Comparison of ENCODE assay signal across 1 cellular context in the genomic region with DNA sequence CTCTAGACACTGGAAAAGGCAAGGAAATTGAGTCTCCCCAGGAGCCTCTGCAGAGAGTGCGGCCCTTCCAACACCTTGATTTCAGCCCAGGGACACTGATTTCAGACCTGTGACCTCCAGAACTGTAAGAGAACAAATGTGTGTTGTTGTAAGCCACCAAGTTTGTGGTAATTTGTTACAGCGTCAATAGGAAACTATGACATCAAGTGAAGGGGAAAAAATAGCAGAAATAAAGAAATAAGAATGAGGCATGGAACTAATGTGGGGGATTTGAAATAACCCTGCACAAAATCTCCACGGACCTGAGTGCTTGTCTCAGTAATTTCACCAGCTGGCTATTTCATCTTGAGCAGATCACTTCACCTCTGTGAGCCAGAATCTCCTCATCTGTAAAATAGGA.
TF ChIP-seq lines count a peak whose summit lies in the region.

No MANE protein-coding gene starts in this region.

TF ChIP-seq in H1, 55 proteins besides CTCF, POLR2A, EP300 and RAD21:
- no peak for TF ChIP-seq BRCA1 (IDR thresholded peaks at IDR 0.05; ENCODE audit: low read depth, low read length)
- no peak for TF ChIP-seq FOSL1 (IDR thresholded peaks at IDR 0.05; ENCODE audit: insufficient read depth, low read depth, low read length)
- no peak for TF ChIP-seq YY1 (IDR thresholded peaks at IDR 0.05; ENCODE audit: low read depth, low read length)
- TF ChIP-seq SP1 (IDR thresholded peaks at IDR 0.05; ENCODE audit: low read depth, low read length) = no peak
- no peak for TF ChIP-seq CBX8 (IDR thresholded peaks at IDR 0.05; ENCODE audit: borderline replicate concordance, low read depth, low read length)
- TF ChIP-seq CREB1 (IDR thresholded peaks at IDR 0.05) = no peak
- TF ChIP-seq TEAD4 (IDR thresholded peaks at IDR 0.05; ENCODE audit: low read depth, low read length) = no peak
- TF ChIP-seq JUN (IDR thresholded peaks at IDR 0.05; ENCODE audit: low read depth, low read length) = no peak
